9 cellular contexts compared by ENCODE assay signal in genomic region chr7:1116383-1117008, GRCh38. TPM values are rescaled to one million over a fixed set of nuclear protein-coding genes. Genes with fewer than 3 reads are reported as not detected.
DNase-seq lines count a peak whose midpoint lies in the region; ATAC-seq, FAIRE-seq and TF ChIP-seq lines count a peak whose summit lies in the region.
"Not testable (repeated sequence)": the region's sequence is repeated elsewhere in the genome, so short reads cannot be mapped to it uniquely, and the experiment has no call there.
"Had no signal": no experiment of that assay in that cellular context is flagged by ENCODE, and none has a peak within 500 bp of the region (broad histone marks: within the 10 kb centered on the region; RNA-seq: fewer than 3 reads in every experiment).

No MANE protein-coding gene starts in this region.

- H3K4me3 ChIP-seq in bronchial epithelial cell (ENCODE audit: low read depth, low read length); kidney (ENCODE audit: low read length in 2 of 2); upper lobe of right lung: not testable (repeated sequence)

- not testable (repeated sequence) for TF ChIP-seq POLR2A in GM12891 (IDR thresholded peaks at IDR 0.05; ENCODE audit: low read depth, low read length)

- H3K9me3 ChIP-seq in kidney (ENCODE audit: control insufficient read depth in 1 of 2, low read length in 2 of 2); upper lobe of right lung: not testable (repeated sequence)

- not testable (repeated sequence) for H3K27me3 ChIP-seq in bronchial epithelial cell (ENCODE audit: control insufficient read depth, insufficient read depth, low read length); upper lobe of right lung

- FAIRE-seq in GM12891 (lab: Jason Lieb, UNC) (peak; percentile 76), bronchial epithelial cell (lab: Jason Lieb, UNC) (peak; percentile 7)
- not testable (repeated sequence) for FAIRE-seq in kidney (lab: Jason Lieb, UNC)

- not testable (repeated sequence) for ATAC-seq in upper lobe of right lung

- DNase-seq in GM12891 (ENCODE audit: insufficient read length, low spot score); bronchial epithelial cell (ENCODE audit: low read depth): not testable (repeated sequence)
- DNase-seq in activated CD4-positive, alpha-beta T cell treated with anti-CD3 and anti-CD28 coated beads for 48 hours, result peak; percentile 34
- peak; percentile 73 for DNase-seq in activated CD8-positive, alpha-beta memory T cell treated with anti-CD3 and anti-CD28 coated beads, Interleukin-2, amount 50 U/mL, for 48 hours
- DNase-seq in kidney (peak; percentile 12), upper lobe of right lung (peak; percentile 26)
- peak; percentile 30 for DNase-seq in stimulated activated CD4-positive, alpha-beta T cell treated with anti-CD3 and anti-CD28 coated beads, Interleukin-15, amount 100 ng/mL, for 24 hours

- not testable (repeated sequence) for H3K9ac ChIP-seq in kidney (ENCODE audit: low read length in 2 of 2)

- not testable (repeated sequence) for H3K4me1 ChIP-seq in kidney (ENCODE audit: control insufficient read depth in 1 of 2, insufficient read depth in 1 of 2, low read depth in 1 of 2, low read length in 2 of 2); upper lobe of right lung

- not testable (repeated sequence) for H3K27ac ChIP-seq in kidney (ENCODE audit: low read depth in 2 of 2, low read length in 2 of 2); upper lobe of right lung

- intact Hi-C loops in kidney (cut with DNase I); upper lobe of right lung (cut with DNase I): not testable (repeated sequence)

- not testable (repeated sequence) for H3K36me3 ChIP-seq in bronchial epithelial cell (ENCODE audit: control insufficient read depth, insufficient read depth, low read length); kidney (ENCODE audit: control insufficient read depth in 1 of 2, insufficient read depth in 2 of 2, low read length in 2 of 2); upper lobe of right lung

- not testable (repeated sequence) for TF ChIP-seq CTCF in bronchial epithelial cell (IDR thresholded peaks at IDR 0.05; ENCODE audit: insufficient read depth, low read length, severe bottlenecking); kidney (IDR thresholded peaks at IDR 0.05; ENCODE audit: borderline replicate concordance, extremely low read depth, insufficient read depth); upper lobe of right lung (IDR thresholded peaks at IDR 0.05)

RNA-seq across cellular contexts. Expression of gene GPER1, which starts 28.6 kb away (rescaled TPM):
- polyA plus RNA-seq in GM12891 (2012; ENCODE audit: low read depth, missing spikeins), result 6.5 TPM
- total RNA-seq in bronchial epithelial cell (under 0.01 and 0.13 TPM in 2 replicates), kidney (5.2 TPM), upper lobe of right lung (11.1 TPM)
- polyA plus RNA-seq in kidney (ENCODE audit: insufficient read depth, low read depth, low replicate concordance), result 4.8 TPM
- total RNA-seq: CD4-positive, alpha-beta T cell; GM23338 had no signal

RNA-seq across cellular contexts. Expression of gene ZFAND2A, which starts 43.5 kb away (rescaled TPM):
- 30.8 TPM for polyA plus RNA-seq in GM12891 (2012; ENCODE audit: low read depth, missing spikeins)
- total RNA-seq in bronchial epithelial cell, result 53.4 and 63.1 TPM in 2 replicates
- 21.9 TPM for total RNA-seq in kidney
- polyA plus RNA-seq in kidney (ENCODE audit: insufficient read depth, low read depth, low replicate concordance), result 27.6 TPM
- total RNA-seq in upper lobe of right lung, result 19.9 TPM
